22 cellular contexts compared by ENCODE assay signal in the genomic region with DNA sequence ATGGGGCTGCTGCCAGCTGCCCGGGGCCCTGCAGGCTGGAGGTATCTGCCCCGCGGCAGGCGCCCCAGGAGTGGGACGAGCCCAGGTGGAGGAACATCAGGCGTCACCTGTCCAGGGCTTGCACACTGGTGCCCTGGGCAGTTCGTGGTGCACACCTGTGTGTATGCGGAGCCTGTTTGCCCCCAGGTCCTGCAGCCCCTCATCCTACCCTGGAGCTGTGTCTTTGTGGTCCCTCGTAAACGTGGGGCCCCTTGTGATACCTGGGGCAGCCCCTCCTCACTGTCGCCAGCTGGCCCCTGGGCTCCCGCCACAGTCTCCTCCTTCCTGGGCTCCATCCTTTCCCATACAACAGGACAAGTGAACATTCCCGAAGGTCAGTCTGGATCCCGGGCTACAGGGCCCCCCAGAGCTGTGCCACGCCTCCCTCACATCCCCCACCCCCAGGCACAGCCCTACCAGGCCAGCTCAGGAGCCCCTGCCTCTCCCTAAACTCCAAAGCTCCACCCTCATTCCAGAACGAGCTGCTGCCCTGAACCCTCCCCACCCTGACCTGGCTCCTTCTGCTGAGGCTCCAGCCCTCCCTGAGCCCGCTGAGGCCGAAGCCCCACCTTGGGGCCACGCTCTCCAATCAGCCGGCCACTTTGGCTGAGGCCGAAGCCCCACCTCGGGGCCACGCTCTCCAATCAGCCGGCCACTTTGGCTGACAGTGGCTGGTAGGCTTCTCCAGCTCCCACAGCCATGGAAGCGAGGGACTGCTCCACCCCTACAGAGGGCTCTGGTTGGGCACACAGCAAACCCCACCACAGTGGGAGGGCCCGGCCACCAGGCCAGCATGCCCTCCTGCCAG. TPM values are rescaled to one million over a fixed set of nuclear protein-coding genes. Genes with fewer than 3 reads are reported as not detected.
"Had no signal": no experiment of that assay in that cellular context is flagged by ENCODE, and none has a peak within 500 bp of the region (broad histone marks: within the 10 kb centered on the region; RNA-seq: fewer than 3 reads in every experiment).

No MANE protein-coding gene starts in this region.

- H3K4me3 ChIP-seq: heart left ventricle, lung, mucosa of descending colon, psoas muscle, testis, uterus had no signal

- H3K27me3 ChIP-seq: heart left ventricle, testis, uterus had no signal

- H3K4me1 Mint-ChIP-seq: activated CD8-positive, alpha-beta memory T cell treated with anti-CD3 and anti-CD28 coated beads, Interleukin-2, amount 10 ng/mL, durations not matched to agents 7 days and 5 days; natural killer cell had no signal

- ATAC-seq: activated CD4-positive, CD25-positive, alpha-beta regulatory T cell treated with anti-CD3 and anti-CD28 coated beads, Interleukin-2, amount 50 U/mL, for 24 hours; activated CD8-positive, alpha-beta memory T cell treated with anti-CD3 and anti-CD28 coated beads, Interleukin-2, amount 10 ng/mL, durations not matched to agents 7 days and 5 days; activated T-cell treated with anti-CD3 and anti-CD28 coated beads, Interleukin-2, amount 50 U/mL, for 4 hours; heart left ventricle; mucosa of descending colon; natural killer cell; psoas muscle had no signal

- H3K9me3 Mint-ChIP-seq: activated T-cell treated with anti-CD3 and anti-CD28 coated beads, Interleukin-2, amount 50 U/mL, for 4 hours; natural killer cell; stimulated activated naive CD8-positive, alpha-beta T cell treated with anti-CD3 and anti-CD28 coated beads, Interleukin-15, Interleukin-2, amounts not matched to agents 100 ng/mL and 50 ng/mL, for 24 hours had no signal

- H3K27me3 Mint-ChIP-seq: activated CD8-positive, alpha-beta memory T cell treated with anti-CD3 and anti-CD28 coated beads, Interleukin-2, amount 10 ng/mL, durations not matched to agents 7 days and 5 days; stimulated activated naive CD8-positive, alpha-beta T cell treated with anti-CD3 and anti-CD28 coated beads, Interleukin-15, Interleukin-2, amounts not matched to agents 100 ng/mL and 50 ng/mL, for 24 hours had no signal

- H3K27ac ChIP-seq: heart left ventricle, psoas muscle, testis, uterus had no signal

- H3K9me3 ChIP-seq: mucosa of descending colon, psoas muscle, testis, uterus had no signal

- H3K4me1 ChIP-seq: heart left ventricle, psoas muscle, testis, uterus had no signal

- DNase-seq: activated CD4-positive, alpha-beta T cell treated with anti-CD3 and anti-CD28 coated beads, Interleukin-2, amount 50 U/mL, for 48 hours; activated CD8-positive, alpha-beta memory T cell treated with anti-CD3 and anti-CD28 coated beads, Interleukin-2, amount 10 ng/mL, durations not matched to agents 7 days and 5 days; activated naive CD4-positive, alpha-beta T cell; activated T-cell treated with anti-CD3 and anti-CD28 coated beads, Interleukin-2, amount 50 U/mL, for 4 hours; effector CD4-positive, alpha-beta T cell; heart left ventricle; mucosa of descending colon; natural killer cell; nucleus accumbens; psoas muscle; stimulated activated CD4-positive, alpha-beta T cell treated with anti-CD3 and anti-CD28 coated beads, Interleukin-2, amount 100 ng/mL, for 48 hours; stimulated activated CD8-positive, alpha-beta memory T cell treated with anti-CD3 and anti-CD28 coated beads, Interleukin-4, amount 100 ng/mL, for 48 hours; testis; uterus had no signal

- H3K36me3 Mint-ChIP-seq: activated CD8-positive, alpha-beta memory T cell treated with anti-CD3 and anti-CD28 coated beads, Interleukin-2, amount 10 ng/mL, durations not matched to agents 7 days and 5 days; natural killer cell had no signal

- H3K27ac Mint-ChIP-seq: activated CD8-positive, alpha-beta memory T cell treated with anti-CD3 and anti-CD28 coated beads, Interleukin-2, amount 10 ng/mL, durations not matched to agents 7 days and 5 days; natural killer cell; stimulated activated naive CD8-positive, alpha-beta T cell treated with anti-CD3 and anti-CD28 coated beads, Interleukin-15, Interleukin-2, amounts not matched to agents 100 ng/mL and 50 ng/mL, for 24 hours had no signal

- H3K4me3 Mint-ChIP-seq: activated CD8-positive, alpha-beta memory T cell treated with anti-CD3 and anti-CD28 coated beads, Interleukin-2, amount 10 ng/mL, durations not matched to agents 7 days and 5 days; activated T-cell treated with anti-CD3 and anti-CD28 coated beads, Interleukin-2, amount 50 U/mL, for 4 hours; natural killer cell; stimulated activated naive CD8-positive, alpha-beta T cell treated with anti-CD3 and anti-CD28 coated beads, Interleukin-15, Interleukin-2, amounts not matched to agents 100 ng/mL and 50 ng/mL, for 24 hours had no signal

- H3K36me3 ChIP-seq: heart left ventricle, uterus had no signal

RNA-seq across cellular contexts. Expression of gene TSPEAR, which starts 47.6 kb away (rescaled TPM):
- total RNA-seq: activated CD8-positive, alpha-beta memory T cell treated with anti-CD3 and anti-CD28 coated beads, Interleukin-2, amount 10 ng/mL, durations not matched to agents 7 days and 5 days; activated T-cell treated with anti-CD3 and anti-CD28 coated beads, Interleukin-2, amount 50 U/mL, for 4 hours; astrocyte; fibroblast of lung; frontal cortex; kidney epithelial cell; natural killer cell; psoas muscle; T-helper 2 cell treated with Interferon-gamma antibody and Interleukin-4, amounts not matched to agents 100 ng/mL and 5 ng/mL, for 36 hours had no signal
